Comparison of ENCODE assay signal across 1 cellular context in the genomic region with DNA sequence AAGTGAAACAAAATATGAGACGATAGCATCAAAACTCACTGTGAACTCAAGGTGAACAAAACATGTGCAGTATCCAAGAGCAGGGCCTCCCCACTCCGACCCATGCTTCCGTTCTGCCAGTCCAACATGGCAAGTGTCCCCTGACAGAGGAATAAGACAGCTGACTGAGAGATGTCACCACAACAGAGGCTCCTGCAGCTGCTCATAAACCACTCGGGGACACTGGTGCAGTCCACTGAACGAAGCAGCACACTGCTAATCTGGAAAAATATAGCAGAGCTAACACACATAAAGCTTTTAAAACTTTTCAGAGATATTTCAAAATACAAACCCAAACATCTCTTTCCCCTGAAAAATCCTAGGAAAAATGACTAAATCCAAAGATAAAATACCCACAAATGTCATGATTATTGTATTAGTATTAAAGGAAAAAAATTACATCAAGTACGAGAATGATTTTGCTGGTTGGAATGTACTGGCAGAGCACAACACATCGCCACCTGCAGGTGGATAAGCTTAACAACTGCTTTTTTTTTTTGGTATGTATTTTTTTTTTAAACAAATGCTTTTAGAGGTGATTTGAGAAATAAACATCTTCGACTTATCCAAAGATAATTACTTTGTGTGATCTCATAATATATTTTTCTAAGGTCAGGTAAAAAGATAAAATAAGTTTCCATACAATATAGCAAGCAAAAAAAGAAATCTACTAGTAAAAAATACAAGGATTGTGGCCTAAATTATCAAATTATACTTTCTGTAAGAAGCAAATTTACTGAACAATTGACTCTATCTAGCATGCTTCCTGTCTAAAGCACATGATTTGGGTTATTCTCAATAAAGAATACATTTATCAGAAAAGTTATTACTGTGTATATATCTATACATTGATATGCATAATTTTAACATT.
TF ChIP-seq lines count a peak whose summit lies in the region.

No MANE protein-coding gene starts in this region.

TF ChIP-seq in HepG2, 621 proteins besides CTCF, POLR2A, EP300 and RAD21:
- TF ChIP-seq NRL (CRISPR knock-in tag; IDR thresholded peaks at IDR 0.05; ENCODE audit: borderline replicate concordance) (no peak), SMC3 (IDR thresholded peaks at IDR 0.05; ENCODE audit: low read length) (peak; percentile 51), PRDM4 (CRISPR knock-in tag; IDR thresholded peaks at IDR 0.05; ENCODE audit: borderline replicate concordance) (no peak), ZNF460 (CRISPR knock-in tag; IDR thresholded peaks at IDR 0.05; ENCODE audit: borderline replicate concordance) (no peak), TBX2 (CRISPR knock-in tag; IDR thresholded peaks at IDR 0.05; ENCODE audit: borderline replicate concordance) (no peak), SRY (CRISPR knock-in tag; IDR thresholded peaks at IDR 0.05) (no peak), MTA3 (CRISPR knock-in tag; IDR thresholded peaks at IDR 0.05) (no peak), ZNF362 (CRISPR knock-in tag; IDR thresholded peaks at IDR 0.05; ENCODE audit: borderline replicate concordance) (peak; percentile 92), STAG1 (CRISPR knock-in tag; IDR thresholded peaks at IDR 0.05) (peak; percentile 47), TEAD3 (CRISPR knock-in tag; optimal IDR thresholded peaks at IDR 0.05; ENCODE audit: borderline replicate concordance) (peak; percentile 78), YEATS4 (CRISPR knock-in tag; IDR thresholded peaks at IDR 0.05; ENCODE audit: borderline replicate concordance) (no peak), ARID3A (IDR thresholded peaks at IDR 0.05; ENCODE audit: low read depth, low read length) (peak; percentile 66; the same call in 1 of the 2 replicates), KLF16 (CRISPR knock-in tag; IDR thresholded peaks at IDR 0.05) (no peak), MIXL1 (CRISPR knock-in tag; IDR thresholded peaks at IDR 0.05) (no peak), GTF2F1 (IDR thresholded peaks at IDR 0.05; ENCODE audit: low read length) (no peak)
- TF ChIP-seq, protein P1, sequence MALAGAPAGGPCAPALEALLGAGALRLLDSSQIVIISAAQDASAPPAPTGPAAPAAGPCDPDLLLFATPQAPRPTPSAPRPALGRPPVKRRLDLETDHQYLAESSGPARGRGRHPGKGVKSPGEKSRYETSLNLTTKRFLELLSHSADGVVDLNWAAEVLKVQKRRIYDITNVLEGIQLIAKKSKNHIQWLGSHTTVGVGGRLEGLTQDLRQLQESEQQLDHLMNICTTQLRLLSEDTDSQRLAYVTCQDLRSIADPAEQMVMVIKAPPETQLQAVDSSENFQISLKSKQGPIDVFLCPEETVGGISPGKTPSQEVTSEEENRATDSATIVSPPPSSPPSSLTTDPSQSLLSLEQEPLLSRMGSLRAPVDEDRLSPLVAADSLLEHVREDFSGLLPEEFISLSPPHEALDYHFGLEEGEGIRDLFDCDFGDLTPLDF (CRISPR knock-in tag; IDR thresholded peaks at IDR 0.05) = no peak
- TF ChIP-seq, protein P2, sequence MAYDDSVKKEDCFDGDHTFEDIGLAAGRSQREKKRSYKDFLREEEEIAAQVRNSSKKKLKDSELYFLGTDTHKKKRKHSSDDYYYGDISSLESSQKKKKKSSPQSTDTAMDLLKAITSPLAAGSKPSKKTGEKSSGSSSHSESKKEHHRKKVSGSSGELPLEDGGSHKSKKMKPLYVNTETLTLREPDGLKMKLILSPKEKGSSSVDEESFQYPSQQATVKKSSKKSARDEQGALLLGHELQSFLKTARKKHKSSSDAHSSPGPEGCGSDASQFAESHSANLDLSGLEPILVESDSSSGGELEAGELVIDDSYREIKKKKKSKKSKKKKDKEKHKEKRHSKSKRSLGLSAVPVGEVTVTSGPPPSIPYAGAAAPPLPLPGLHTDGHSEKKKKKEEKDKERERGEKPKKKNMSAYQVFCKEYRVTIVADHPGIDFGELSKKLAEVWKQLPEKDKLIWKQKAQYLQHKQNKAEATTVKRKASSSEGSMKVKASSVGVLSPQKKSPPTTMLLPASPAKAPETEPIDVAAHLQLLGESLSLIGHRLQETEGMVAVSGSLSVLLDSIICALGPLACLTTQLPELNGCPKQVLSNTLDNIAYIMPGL (CRISPR knock-in tag; IDR thresholded peaks at IDR 0.05; ENCODE audit: borderline replicate concordance in 1 of 2, low read depth in 1 of 2) = 0 out of 4 replicates have a peak, but pooled peaks of 1 of the 2 experiments have one; percentile 21
TF ChIP-seq in HepG2: peak in this region for 6.
